1 cellular context compared by ENCODE assay signal in genomic region chr15:60383008-60383694, GRCh38.
TF ChIP-seq lines count a peak whose summit lies in the region.

No MANE protein-coding gene starts in this region.

TF ChIP-seq in HepG2, 621 proteins besides CTCF, POLR2A, EP300 and RAD21:
- TF ChIP-seq PHB2 (IDR thresholded peaks at IDR 0.05; ENCODE audit: partially characterized antibody) (no peak), ZSCAN9 (CRISPR knock-in tag; IDR thresholded peaks at IDR 0.05; ENCODE audit: borderline replicate concordance) (no peak), TIGD3 (CRISPR knock-in tag; IDR thresholded peaks at IDR 0.05; ENCODE audit: borderline replicate concordance) (no peak), ZNF709 (CRISPR knock-in tag; IDR thresholded peaks at IDR 0.05) (no peak), FOSL2 (CRISPR knock-in tag; IDR thresholded peaks at IDR 0.05) (no peak), ZSCAN31 (CRISPR knock-in tag; IDR thresholded peaks at IDR 0.05; ENCODE audit: low read depth) (no peak), ZC3H4 (CRISPR knock-in tag; IDR thresholded peaks at IDR 0.05; ENCODE audit: borderline replicate concordance) (no peak), ZBTB26 (CRISPR knock-in tag; IDR thresholded peaks at IDR 0.05; ENCODE audit: borderline replicate concordance) (no peak), TAF15 (IDR thresholded peaks at IDR 0.05; ENCODE audit: low read depth, low read length, poor library complexity, severe bottlenecking) (no peak), TRIM24 (CRISPR knock-in tag; IDR thresholded peaks at IDR 0.05) (no peak), NFIC (IDR thresholded peaks at IDR 0.05; ENCODE audit: low read length) (no peak), HNRNPUL1 (IDR thresholded peaks at IDR 0.05; ENCODE audit: low read depth, low read length) (no peak), ZNF468 (CRISPR knock-in tag; IDR thresholded peaks at IDR 0.05) (no peak), ZFP37 (CRISPR knock-in tag; IDR thresholded peaks at IDR 0.05; ENCODE audit: borderline replicate concordance) (no peak), RXRA (CRISPR knock-in tag; IDR thresholded peaks at IDR 0.05) (no peak)
